Comparison of ENCODE assay signal across 19 cellular contexts in the genomic region with DNA sequence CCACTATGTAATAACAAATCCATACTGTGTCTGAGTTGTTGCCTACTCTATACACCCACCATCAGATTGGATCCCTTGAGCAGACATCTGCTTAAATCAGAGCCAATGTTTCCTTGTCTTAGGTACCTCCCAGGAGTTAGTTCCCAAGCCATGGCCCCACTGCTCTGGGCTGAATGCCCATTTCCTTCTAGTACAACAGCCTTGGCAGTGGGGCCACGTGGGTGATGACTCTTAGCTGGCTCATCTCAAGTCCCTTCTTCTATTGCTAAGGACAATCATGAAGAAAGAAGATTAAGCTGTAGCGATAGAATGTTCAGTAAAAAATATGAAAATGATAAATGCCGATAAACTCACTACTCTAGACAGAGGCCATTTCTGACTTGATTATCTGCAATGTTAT. TPM values are rescaled to one million over a fixed set of nuclear protein-coding genes. Genes with fewer than 3 reads are reported as not detected.
DNase-seq lines count a peak whose midpoint lies in the region; ATAC-seq, FAIRE-seq and TF ChIP-seq lines count a peak whose summit lies in the region.
"Had no signal": no experiment of that assay in that cellular context is flagged by ENCODE, and none has a peak within 500 bp of the region (broad histone marks: within the 10 kb centered on the region; RNA-seq: fewer than 3 reads in every experiment).

No MANE protein-coding gene starts in this region.

- DNase-seq in A549 (ENCODE audit: low read depth in 1 of 2, low spot score in 1 of 2) (peak in 1 of 2 experiments; percentile 55), HPDE6-E6E7 (ENCODE audit: extremely low spot score) (peak; percentile 23), amniotic epithelial cell (ENCODE audit: low read depth) (peak; percentile 44), fibroblast of the aortic adventitia (ENCODE audit: low read depth) (peak; percentile 47), NCI-H69 (lab: John Stamatoyannopoulos, UW) (no peak)
- DNase-seq in activated effector memory CD4-positive, alpha-beta T cell treated with Interleukin-2 at 50 U/mL for 16 hours: no peak
- DNase-seq: activated naive CD4-positive, alpha-beta T cell treated with anti-CD3 and anti-CD28 coated beads, Interleukin-2, amount 10 ng/mL, durations not matched to agents 7 days and 5 days; CD4-positive, alpha-beta T cell; DMS153; NCI-H510A; stimulated activated CD4-positive, alpha-beta T cell treated with anti-CD3 and anti-CD28 coated beads, Interleukin-12 subunit alpha, Interleukin-12 subunit beta, amount 100 ng/mL, for 4 hours had no signal

- no peak overlapping the region for H3K4me2 ChIP-seq in A549
- H3K4me2 ChIP-seq: neural progenitor cell had no signal

- ATAC-seq in A549 (peak; percentile 40 to 62; a peak in 5 of 6 replicates), GM18502 (IDR thresholded peaks at IDR 0.05; ENCODE audit: poor library complexity, unreplicated experiment) (no peak), HG03196 (IDR thresholded peaks at IDR 0.05; ENCODE audit: unreplicated experiment) (no peak)
- ATAC-seq: gastroesophageal sphincter, K562 had no signal

- no peak for TF ChIP-seq EP300 in A549 (IDR thresholded peaks at IDR 0.05)

- CTCF ChIA-PET in A549 (lab: Yijun Ruan, JAX): interaction anchor here (1.2 to 2.5 kb wide), 3 partner anchors 9 to 15 kb away, joined by 3 to 12 read pairs (median 7); no protein-coding TSS in a partner anchor

- no peak for TF ChIP-seq RAD21 in A549 (conservative IDR thresholded peaks at IDR 0.05 in 1 of 2, IDR thresholded peaks at IDR 0.05 in 1 of 2)

- POLR2A ChIA-PET in A549 (lab: Yijun Ruan, JAX): no interaction called here

- 71% methylated on average over 3 of the region's 3 CpGs for WGBS in A549 (ENCODE audit: missing lambda C conversion rate)

- H3K27ac ChIP-seq in A549: no peak overlapping the region
- H3K27ac ChIP-seq: gastroesophageal sphincter, HL-60, neural progenitor cell had no signal

- peaks cover 14% of the 10 kb centered on the region; the same call in 1 of the 3 replicates for H3K4me1 ChIP-seq in A549
- H3K4me1 ChIP-seq: gastroesophageal sphincter, neural progenitor cell had no signal

- no peak for TF ChIP-seq POLR2A in A549 (IDR thresholded peaks at IDR 0.05; ENCODE audit: low read length)

- no peak for TF ChIP-seq CTCF in A549 (IDR thresholded peaks at IDR 0.05)
- no peak for TF ChIP-seq CTCF in fibroblast of the aortic adventitia (IDR thresholded peaks at IDR 0.05; ENCODE audit: insufficient read depth, low read length)

- H3K4me3 ChIP-seq in A549 (no peak overlapping the region), fibroblast of the aortic adventitia (ENCODE audit: low read depth, low read length) (no peak overlapping the region)
- H3K4me3 ChIP-seq: gastroesophageal sphincter, K562, neural progenitor cell had no signal

- FAIRE-seq in A549 (lab: Jason Lieb, UNC): no peak
- FAIRE-seq: astrocyte, colon, K562 had no signal

- no peaks in the 10 kb centered on the region for H3K9me3 ChIP-seq in A549
- H3K9me3 ChIP-seq: gastroesophageal sphincter had no signal

TF ChIP-seq in A549, 52 proteins besides CTCF, POLR2A, EP300 and RAD21:
- TF ChIP-seq, protein P1, sequence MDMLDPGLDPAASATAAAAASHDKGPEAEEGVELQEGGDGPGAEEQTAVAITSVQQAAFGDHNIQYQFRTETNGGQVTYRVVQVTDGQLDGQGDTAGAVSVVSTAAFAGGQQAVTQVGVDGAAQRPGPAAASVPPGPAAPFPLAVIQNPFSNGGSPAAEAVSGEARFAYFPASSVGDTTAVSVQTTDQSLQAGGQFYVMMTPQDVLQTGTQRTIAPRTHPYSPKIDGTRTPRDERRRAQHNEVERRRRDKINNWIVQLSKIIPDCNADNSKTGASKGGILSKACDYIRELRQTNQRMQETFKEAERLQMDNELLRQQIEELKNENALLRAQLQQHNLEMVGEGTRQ (IDR thresholded peaks at IDR 0.05): peak; percentile 16; the same call in 1 of the 2 replicates
- TF ChIP-seq, protein P2, sequence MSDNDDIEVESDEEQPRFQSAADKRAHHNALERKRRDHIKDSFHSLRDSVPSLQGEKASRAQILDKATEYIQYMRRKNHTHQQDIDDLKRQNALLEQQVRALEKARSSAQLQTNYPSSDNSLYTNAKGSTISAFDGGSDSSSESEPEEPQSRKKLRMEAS (IDR thresholded peaks at IDR 0.05): 0 out of 2 replicates have a peak, but pooled peaks have one; percentile 17
- TF ChIP-seq BHLHE40 (IDR thresholded peaks at IDR 0.05; ENCODE audit: low read depth, low read length) (no peak), JUN (IDR thresholded peaks at IDR 0.05) (0 out of 5 replicates have a peak, but pooled peaks of 1 of the 2 experiments have one; percentile 22), HDAC2 (IDR thresholded peaks at IDR 0.05) (no peak)
TF ChIP-seq in A549: peak in this region for 3.

RNA-seq across cellular contexts. Expression of gene PTGR1, which starts 16.6 kb away (rescaled TPM):
- polyA plus RNA-seq in A549 (2011; rRNA removed) (563 and 672 TPM in 2 replicates), A549 (2017; fragmentation: RNase III; extraction: RNeasy Plus Mini Kit Qiagen cat#74134 plus additional on column Dnase treatment) (494 to 552 TPM (median 495 TPM) in 3 replicates)
- 218 and 220 TPM in 2 replicates for polyA plus RNA-seq in A549 (2012; cell fraction: cytosol; rRNA removed)
- 70.5 and 156 TPM in 2 replicates for polyA plus RNA-seq in A549 (2012; cell fraction: nucleus; rRNA removed)
- 221 and 291 TPM in 2 replicates for polyA minus RNA-seq in A549 (2011; rRNA and poly(A)+ RNA removed)
- 76.0 and 88.4 TPM in 2 replicates for total RNA-seq in fibroblast of the aortic adventitia (ENCODE audit: low replicate concordance)
- polyA plus RNA-seq: K562 had no signal

RNA-seq across cellular contexts. Expression of gene DNAJC25, which starts 48.2 kb away (rescaled TPM):
- 8.4 and 12.1 TPM in 2 replicates for polyA plus RNA-seq in A549 (2011; rRNA removed)
- 4.3 and 4.4 TPM in 2 replicates for polyA plus RNA-seq in A549 (2012; cell fraction: cytosol; rRNA removed)
- polyA plus RNA-seq in A549 (2012; cell fraction: nucleus; rRNA removed): 3.0 and 3.9 TPM in 2 replicates
- polyA plus RNA-seq in A549 (2017; fragmentation: RNase III; extraction: RNeasy Plus Mini Kit Qiagen cat#74134 plus additional on column Dnase treatment): 8.4 to 8.6 TPM (median 8.5 TPM) in 3 replicates
- 1.4 and 1.6 TPM in 2 replicates for polyA minus RNA-seq in A549 (2011; rRNA and poly(A)+ RNA removed)
- 12.7 and 18.7 TPM in 2 replicates for total RNA-seq in fibroblast of the aortic adventitia (ENCODE audit: low replicate concordance)

RNA-seq across cellular contexts. Expression of gene ZNF483, which starts 57.9 kb away (rescaled TPM):
- polyA plus RNA-seq in A549 (2011; rRNA removed): 2.7 and 2.8 TPM in 2 replicates
- 0.36 and 0.49 TPM in 2 replicates for polyA plus RNA-seq in A549 (2012; cell fraction: cytosol; rRNA removed)
- 0.13 and 0.22 TPM in 2 replicates for polyA plus RNA-seq in A549 (2012; cell fraction: nucleus; rRNA removed)
- 1.0 to 1.1 TPM (median 1.0 TPM) in 3 replicates for polyA plus RNA-seq in A549 (2017; fragmentation: RNase III; extraction: RNeasy Plus Mini Kit Qiagen cat#74134 plus additional on column Dnase treatment)
- polyA minus RNA-seq in A549 (2011; rRNA and poly(A)+ RNA removed): 8.9 and 9.9 TPM in 2 replicates
- 2.6 and 8.8 TPM in 2 replicates for total RNA-seq in fibroblast of the aortic adventitia (ENCODE audit: low replicate concordance)

Comparison
In these comparisons a context has a peak if more than half of its experiments do, and no peak if none do; other contexts are left out.
1. ATAC-seq: peak in A549 (2 of 2); none in GM18502 (single experiment) and HG03196 (single experiment).
2. DNase-seq: peak in HPDE6-E6E7 (single experiment), amniotic epithelial cell (single experiment) and fibroblast of the aortic adventitia (single experiment); none in activated effector memory CD4-positive, alpha-beta T cell treated with Interleukin-2 at 50 U/mL for 16 hours (single experiment) and NCI-H69 (single experiment).